Comparison of ENCODE assay signal across 2 cellular contexts in genomic region chr15:99706557-99707303, GRCh38.
TF ChIP-seq lines count a peak whose summit lies in the region.

No MANE protein-coding gene starts in this region.

TF ChIP-seq in liver, 16 proteins besides CTCF, POLR2A, EP300 and RAD21:
- TF ChIP-seq YY1 (IDR thresholded peaks at IDR 0.05) = no peak
- no peak for TF ChIP-seq ZBTB33 (IDR thresholded peaks at IDR 0.05)
- TF ChIP-seq JUND (IDR thresholded peaks at IDR 0.05) = peak in 1 of 2 donors; percentile 21

TF ChIP-seq in HepG2, 621 proteins besides CTCF, POLR2A, EP300 and RAD21:
- TF ChIP-seq FOXM1 (CRISPR knock-in tag; IDR thresholded peaks at IDR 0.05) (no peak), ZNF749 (CRISPR knock-in tag; IDR thresholded peaks at IDR 0.05; ENCODE audit: borderline replicate concordance) (no peak), ZBED4 (CRISPR knock-in tag; IDR thresholded peaks at IDR 0.05; ENCODE audit: borderline replicate concordance) (no peak), SKI (IDR thresholded peaks at IDR 0.05; ENCODE audit: partially characterized antibody) (no peak), ZSCAN30 (CRISPR knock-in tag; IDR thresholded peaks at IDR 0.05) (no peak), PHF5A (CRISPR knock-in tag; IDR thresholded peaks at IDR 0.05; ENCODE audit: low read depth, unreplicated experiment) (no peak), EZH2 (conservative IDR thresholded peaks at IDR 0.05; ENCODE audit: low read depth, low read length) (no peak), NFIC (IDR thresholded peaks at IDR 0.05; ENCODE audit: low read length) (no peak), ZSCAN12 (CRISPR knock-in tag; IDR thresholded peaks at IDR 0.05) (no peak), NCOA1 (CRISPR knock-in tag; IDR thresholded peaks at IDR 0.05) (no peak), PITX1 (CRISPR knock-in tag; IDR thresholded peaks at IDR 0.05) (no peak), MXI1 (IDR thresholded peaks at IDR 0.05; ENCODE audit: borderline replicate concordance, low read depth, low read length) (no peak), ZNF18 (CRISPR knock-in tag; IDR thresholded peaks at IDR 0.05; ENCODE audit: insufficient replicate concordance) (no peak), MYNN (CRISPR knock-in tag; IDR thresholded peaks at IDR 0.05; ENCODE audit: low read depth) (no peak)
